1 cellular context compared by ENCODE assay signal in the genomic region with DNA sequence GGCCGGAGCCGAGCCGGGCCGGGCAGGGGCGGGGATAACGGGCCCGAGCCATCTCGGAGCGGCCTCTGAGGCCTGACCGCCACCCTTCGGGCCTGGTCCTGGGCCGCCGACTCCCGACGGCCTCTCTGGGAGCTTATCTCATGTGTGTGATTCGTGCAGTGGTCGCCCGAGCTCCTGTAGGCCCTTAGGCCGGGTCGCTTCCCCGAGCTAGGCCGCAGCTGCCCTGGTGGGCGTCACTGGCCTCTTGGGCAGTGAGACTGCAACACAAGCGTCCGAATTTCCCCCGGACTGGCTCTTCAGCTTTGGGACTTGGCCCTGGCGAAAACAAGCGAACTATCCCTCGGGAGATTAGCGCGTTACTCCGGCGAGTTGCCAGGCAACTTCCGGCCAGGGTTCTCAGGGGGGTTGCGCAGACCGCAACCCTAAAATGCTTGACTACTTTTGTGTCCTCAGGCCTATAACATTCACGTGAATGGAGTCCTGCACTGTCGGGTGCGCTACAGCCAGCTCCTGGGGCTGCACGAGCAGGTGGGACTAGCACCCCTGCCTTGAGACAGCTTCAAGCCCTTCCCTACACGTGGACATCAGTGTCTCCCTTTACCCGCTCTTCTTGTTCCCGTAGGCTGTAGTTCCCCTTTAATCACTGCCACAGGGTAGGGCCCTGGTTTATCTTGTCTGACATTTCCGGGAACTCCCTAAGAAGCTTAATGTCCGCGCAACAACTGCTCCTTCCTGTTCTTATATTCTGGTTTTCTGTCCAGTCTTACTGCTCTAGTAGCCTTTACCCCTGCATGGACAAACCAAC.
TF ChIP-seq lines count a peak whose summit lies in the region.

No MANE protein-coding gene starts in this region.

TF ChIP-seq in HepG2, 621 proteins besides CTCF, POLR2A, EP300 and RAD21 (continued from another document and continues in another):
- TF ChIP-seq, protein P1, sequence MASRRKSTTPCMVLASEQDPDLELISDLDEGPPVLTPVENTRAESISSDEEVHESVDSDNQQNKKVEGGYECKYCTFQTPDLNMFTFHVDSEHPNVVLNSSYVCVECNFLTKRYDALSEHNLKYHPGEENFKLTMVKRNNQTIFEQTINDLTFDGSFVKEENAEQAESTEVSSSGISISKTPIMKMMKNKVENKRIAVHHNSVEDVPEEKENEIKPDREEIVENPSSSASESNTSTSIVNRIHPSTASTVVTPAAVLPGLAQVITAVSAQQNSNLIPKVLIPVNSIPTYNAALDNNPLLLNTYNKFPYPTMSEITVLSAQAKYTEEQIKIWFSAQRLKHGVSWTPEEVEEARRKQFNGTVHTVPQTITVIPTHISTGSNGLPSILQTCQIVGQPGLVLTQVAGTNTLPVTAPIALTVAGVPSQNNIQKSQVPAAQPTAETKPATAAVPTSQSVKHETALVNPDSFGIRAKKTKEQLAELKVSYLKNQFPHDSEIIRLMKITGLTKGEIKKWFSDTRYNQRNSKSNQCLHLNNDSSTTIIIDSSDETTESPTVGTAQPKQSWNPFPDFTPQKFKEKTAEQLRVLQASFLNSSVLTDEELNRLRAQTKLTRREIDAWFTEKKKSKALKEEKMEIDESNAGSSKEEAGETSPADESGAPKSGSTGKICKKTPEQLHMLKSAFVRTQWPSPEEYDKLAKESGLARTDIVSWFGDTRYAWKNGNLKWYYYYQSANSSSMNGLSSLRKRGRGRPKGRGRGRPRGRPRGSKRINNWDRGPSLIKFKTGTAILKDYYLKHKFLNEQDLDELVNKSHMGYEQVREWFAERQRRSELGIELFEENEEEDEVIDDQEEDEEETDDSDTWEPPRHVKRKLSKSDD (CRISPR knock-in tag; IDR thresholded peaks at IDR 0.05; ENCODE audit: low read depth), result 0 out of 2 replicates have a peak, but pooled peaks have one; percentile 10
- TF ChIP-seq RBFOX2 (IDR thresholded peaks at IDR 0.05; ENCODE audit: low read depth, low read length), result peak; percentile 7; the same call in 1 of the 2 replicates
- TF ChIP-seq, protein P2, sequence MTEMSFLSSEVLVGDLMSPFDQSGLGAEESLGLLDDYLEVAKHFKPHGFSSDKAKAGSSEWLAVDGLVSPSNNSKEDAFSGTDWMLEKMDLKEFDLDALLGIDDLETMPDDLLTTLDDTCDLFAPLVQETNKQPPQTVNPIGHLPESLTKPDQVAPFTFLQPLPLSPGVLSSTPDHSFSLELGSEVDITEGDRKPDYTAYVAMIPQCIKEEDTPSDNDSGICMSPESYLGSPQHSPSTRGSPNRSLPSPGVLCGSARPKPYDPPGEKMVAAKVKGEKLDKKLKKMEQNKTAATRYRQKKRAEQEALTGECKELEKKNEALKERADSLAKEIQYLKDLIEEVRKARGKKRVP (CRISPR knock-in tag; IDR thresholded peaks at IDR 0.05), result no peak
- peak; percentile 23; the same call in 1 of the 2 replicates for TF ChIP-seq KDM5A (IDR thresholded peaks at IDR 0.05; ENCODE audit: borderline replicate concordance, low read length)
- TF ChIP-seq KDM4B (CRISPR knock-in tag; IDR thresholded peaks at IDR 0.05), result no peak
- no peak for TF ChIP-seq HOXA7 (CRISPR knock-in tag; IDR thresholded peaks at IDR 0.05)
- TF ChIP-seq, protein P3, sequence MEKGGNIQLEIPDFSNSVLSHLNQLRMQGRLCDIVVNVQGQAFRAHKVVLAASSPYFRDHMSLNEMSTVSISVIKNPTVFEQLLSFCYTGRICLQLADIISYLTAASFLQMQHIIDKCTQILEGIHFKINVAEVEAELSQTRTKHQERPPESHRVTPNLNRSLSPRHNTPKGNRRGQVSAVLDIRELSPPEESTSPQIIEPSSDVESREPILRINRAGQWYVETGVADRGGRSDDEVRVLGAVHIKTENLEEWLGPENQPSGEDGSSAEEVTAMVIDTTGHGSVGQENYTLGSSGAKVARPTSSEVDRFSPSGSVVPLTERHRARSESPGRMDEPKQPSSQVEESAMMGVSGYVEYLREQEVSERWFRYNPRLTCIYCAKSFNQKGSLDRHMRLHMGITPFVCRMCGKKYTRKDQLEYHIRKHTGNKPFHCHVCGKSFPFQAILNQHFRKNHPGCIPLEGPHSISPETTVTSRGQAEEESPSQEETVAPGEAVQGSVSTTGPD (CRISPR knock-in tag; IDR thresholded peaks at IDR 0.05), result no peak
- TF ChIP-seq SMARCE1 (IDR thresholded peaks at IDR 0.05; ENCODE audit: borderline replicate concordance), result no peak
- TF ChIP-seq, protein P4, sequence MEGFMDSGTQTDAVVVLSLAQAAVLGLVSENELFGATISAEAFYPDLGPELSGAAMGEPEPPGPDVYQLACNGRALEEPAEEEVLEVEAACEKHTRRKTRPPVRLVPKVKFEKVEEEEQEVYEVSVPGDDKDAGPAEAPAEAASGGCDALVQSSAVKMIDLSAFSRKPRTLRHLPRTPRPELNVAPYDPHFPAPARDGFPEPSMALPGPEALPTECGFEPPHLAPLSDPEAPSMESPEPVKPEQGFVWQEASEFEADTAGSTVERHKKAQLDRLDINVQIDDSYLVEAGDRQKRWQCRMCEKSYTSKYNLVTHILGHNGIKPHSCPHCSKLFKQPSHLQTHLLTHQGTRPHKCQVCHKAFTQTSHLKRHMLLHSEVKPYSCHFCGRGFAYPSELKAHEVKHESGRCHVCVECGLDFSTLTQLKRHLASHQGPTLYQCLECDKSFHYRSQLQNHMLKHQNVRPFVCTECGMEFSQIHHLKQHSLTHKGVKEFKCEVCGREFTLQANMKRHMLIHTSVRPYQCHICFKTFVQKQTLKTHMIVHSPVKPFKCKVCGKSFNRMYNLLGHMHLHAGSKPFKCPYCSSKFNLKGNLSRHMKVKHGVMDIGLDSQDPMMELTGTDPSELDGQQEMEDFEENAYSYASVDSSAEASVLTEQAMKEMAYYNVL (CRISPR knock-in tag; IDR thresholded peaks at IDR 0.05; ENCODE audit: borderline replicate concordance), result no peak
- TF ChIP-seq, protein P5, sequence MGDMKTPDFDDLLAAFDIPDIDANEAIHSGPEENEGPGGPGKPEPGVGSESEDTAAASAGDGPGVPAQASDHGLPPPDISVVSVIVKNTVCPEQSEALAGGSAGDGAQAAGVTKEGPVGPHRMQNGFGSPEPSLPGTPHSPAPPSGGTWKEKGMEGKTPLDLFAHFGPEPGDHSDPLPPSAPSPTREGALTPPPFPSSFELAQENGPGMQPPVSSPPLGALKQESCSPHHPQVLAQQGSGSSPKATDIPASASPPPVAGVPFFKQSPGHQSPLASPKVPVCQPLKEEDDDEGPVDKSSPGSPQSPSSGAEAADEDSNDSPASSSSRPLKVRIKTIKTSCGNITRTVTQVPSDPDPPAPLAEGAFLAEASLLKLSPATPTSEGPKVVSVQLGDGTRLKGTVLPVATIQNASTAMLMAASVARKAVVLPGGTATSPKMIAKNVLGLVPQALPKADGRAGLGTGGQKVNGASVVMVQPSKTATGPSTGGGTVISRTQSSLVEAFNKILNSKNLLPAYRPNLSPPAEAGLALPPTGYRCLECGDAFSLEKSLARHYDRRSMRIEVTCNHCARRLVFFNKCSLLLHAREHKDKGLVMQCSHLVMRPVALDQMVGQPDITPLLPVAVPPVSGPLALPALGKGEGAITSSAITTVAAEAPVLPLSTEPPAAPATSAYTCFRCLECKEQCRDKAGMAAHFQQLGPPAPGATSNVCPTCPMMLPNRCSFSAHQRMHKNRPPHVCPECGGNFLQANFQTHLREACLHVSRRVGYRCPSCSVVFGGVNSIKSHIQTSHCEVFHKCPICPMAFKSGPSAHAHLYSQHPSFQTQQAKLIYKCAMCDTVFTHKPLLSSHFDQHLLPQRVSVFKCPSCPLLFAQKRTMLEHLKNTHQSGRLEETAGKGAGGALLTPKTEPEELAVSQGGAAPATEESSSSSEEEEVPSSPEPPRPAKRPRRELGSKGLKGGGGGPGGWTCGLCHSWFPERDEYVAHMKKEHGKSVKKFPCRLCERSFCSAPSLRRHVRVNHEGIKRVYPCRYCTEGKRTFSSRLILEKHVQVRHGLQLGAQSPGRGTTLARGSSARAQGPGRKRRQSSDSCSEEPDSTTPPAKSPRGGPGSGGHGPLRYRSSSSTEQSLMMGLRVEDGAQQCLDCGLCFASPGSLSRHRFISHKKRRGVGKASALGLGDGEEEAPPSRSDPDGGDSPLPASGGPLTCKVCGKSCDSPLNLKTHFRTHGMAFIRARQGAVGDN (CRISPR knock-in tag; IDR thresholded peaks at IDR 0.05), result peak; percentile 64
- TF ChIP-seq NR2F6 (IDR thresholded peaks at IDR 0.05), result no peak
- no peak for TF ChIP-seq NR2F6 (CRISPR knock-in tag; IDR thresholded peaks at IDR 0.05)
- no peak for TF ChIP-seq NCOA5 (CRISPR knock-in tag; IDR thresholded peaks at IDR 0.05)
- TF ChIP-seq ATF1 (CRISPR knock-in tag; IDR thresholded peaks at IDR 0.05), result no peak
- TF ChIP-seq TARDBP (CRISPR knock-in tag; IDR thresholded peaks at IDR 0.05), result 0 out of 2 replicates have a peak, but pooled peaks have one; percentile 59
- no peak for TF ChIP-seq ZNF766 (CRISPR knock-in tag; IDR thresholded peaks at IDR 0.05; ENCODE audit: borderline replicate concordance)
- TF ChIP-seq, protein P6, sequence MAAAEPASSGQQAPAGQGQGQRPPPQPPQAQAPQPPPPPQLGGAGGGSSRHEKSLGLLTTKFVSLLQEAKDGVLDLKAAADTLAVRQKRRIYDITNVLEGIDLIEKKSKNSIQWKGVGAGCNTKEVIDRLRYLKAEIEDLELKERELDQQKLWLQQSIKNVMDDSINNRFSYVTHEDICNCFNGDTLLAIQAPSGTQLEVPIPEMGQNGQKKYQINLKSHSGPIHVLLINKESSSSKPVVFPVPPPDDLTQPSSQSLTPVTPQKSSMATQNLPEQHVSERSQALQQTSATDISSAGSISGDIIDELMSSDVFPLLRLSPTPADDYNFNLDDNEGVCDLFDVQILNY (CRISPR knock-in tag; conservative IDR thresholded peaks at IDR 0.05), result no peak
- no peak for TF ChIP-seq ZMAT3 (CRISPR knock-in tag; conservative IDR thresholded peaks at IDR 0.05)
- TF ChIP-seq ZNF782 (CRISPR knock-in tag; IDR thresholded peaks at IDR 0.05; ENCODE audit: borderline replicate concordance), result peak; percentile 83; the same call in 1 of the 2 replicates
- TF ChIP-seq ZZZ3 (CRISPR knock-in tag; IDR thresholded peaks at IDR 0.05; ENCODE audit: borderline replicate concordance), result no peak; the same call in 1 of the 2 replicates
- 0 out of 2 replicates have a peak, but pooled peaks have one; percentile 40 for TF ChIP-seq ETV6 (CRISPR knock-in tag; conservative IDR thresholded peaks at IDR 0.05)
- TF ChIP-seq ZNF337 (CRISPR knock-in tag; IDR thresholded peaks at IDR 0.05; ENCODE audit: borderline replicate concordance, low read depth), result no peak; the same call in 1 of the 2 replicates
- no peak for TF ChIP-seq STAT5B (CRISPR knock-in tag; IDR thresholded peaks at IDR 0.05)
- TF ChIP-seq SIX1 (CRISPR knock-in tag; IDR thresholded peaks at IDR 0.05; ENCODE audit: borderline replicate concordance), result no peak
- peak; percentile 85; the same call in 1 of the 2 replicates for TF ChIP-seq ZBTB42 (CRISPR knock-in tag; IDR thresholded peaks at IDR 0.05)
- TF ChIP-seq, protein P7, sequence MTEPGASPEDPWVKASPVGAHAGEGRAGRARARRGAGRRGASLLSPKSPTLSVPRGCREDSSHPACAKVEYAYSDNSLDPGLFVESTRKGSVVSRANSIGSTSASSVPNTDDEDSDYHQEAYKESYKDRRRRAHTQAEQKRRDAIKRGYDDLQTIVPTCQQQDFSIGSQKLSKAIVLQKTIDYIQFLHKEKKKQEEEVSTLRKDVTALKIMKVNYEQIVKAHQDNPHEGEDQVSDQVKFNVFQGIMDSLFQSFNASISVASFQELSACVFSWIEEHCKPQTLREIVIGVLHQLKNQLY (CRISPR knock-in tag; IDR thresholded peaks at IDR 0.05), result no peak
- TF ChIP-seq, protein P8, sequence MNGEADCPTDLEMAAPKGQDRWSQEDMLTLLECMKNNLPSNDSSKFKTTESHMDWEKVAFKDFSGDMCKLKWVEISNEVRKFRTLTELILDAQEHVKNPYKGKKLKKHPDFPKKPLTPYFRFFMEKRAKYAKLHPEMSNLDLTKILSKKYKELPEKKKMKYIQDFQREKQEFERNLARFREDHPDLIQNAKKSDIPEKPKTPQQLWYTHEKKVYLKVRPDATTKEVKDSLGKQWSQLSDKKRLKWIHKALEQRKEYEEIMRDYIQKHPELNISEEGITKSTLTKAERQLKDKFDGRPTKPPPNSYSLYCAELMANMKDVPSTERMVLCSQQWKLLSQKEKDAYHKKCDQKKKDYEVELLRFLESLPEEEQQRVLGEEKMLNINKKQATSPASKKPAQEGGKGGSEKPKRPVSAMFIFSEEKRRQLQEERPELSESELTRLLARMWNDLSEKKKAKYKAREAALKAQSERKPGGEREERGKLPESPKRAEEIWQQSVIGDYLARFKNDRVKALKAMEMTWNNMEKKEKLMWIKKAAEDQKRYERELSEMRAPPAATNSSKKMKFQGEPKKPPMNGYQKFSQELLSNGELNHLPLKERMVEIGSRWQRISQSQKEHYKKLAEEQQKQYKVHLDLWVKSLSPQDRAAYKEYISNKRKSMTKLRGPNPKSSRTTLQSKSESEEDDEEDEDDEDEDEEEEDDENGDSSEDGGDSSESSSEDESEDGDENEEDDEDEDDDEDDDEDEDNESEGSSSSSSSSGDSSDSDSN (CRISPR knock-in tag; IDR thresholded peaks at IDR 0.05), result no peak; the same call in 1 of the 2 replicates
- peak; percentile 94 for TF ChIP-seq ZFX (CRISPR knock-in tag; IDR thresholded peaks at IDR 0.05; ENCODE audit: low read depth)
- TF ChIP-seq, protein P9, sequence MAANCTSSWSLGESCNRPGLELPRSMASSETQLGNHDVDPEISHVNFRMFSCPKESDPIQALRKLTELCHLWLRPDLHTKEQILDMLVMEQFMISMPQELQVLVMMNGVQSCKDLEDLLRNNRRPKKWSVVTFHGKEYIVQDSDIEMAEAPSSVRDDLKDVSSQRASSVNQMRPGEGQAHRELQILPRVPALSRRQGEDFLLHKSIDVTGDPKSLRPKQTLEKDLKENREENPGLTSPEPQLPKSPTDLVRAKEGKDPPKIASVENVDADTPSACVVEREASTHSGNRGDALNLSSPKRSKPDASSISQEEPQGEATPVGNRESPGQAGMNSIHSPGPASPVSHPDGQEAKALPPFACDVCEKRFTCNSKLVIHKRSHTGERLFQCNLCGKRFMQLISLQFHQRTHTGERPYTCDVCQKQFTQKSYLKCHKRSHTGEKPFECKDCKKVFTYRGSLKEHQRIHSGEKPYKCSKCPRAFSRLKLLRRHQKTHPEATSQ (CRISPR knock-in tag; IDR thresholded peaks at IDR 0.05; ENCODE audit: borderline replicate concordance), result no peak
- 0 out of 2 replicates have a peak, but pooled peaks have one; percentile 2 for TF ChIP-seq ZNF572 (CRISPR knock-in tag; IDR thresholded peaks at IDR 0.05)
